2 cellular contexts compared by ENCODE assay signal in genomic region chr1:16704502-16705100, GRCh38. TPM values are rescaled to one million over a fixed set of nuclear protein-coding genes. Genes with fewer than 3 reads are reported as not detected.
"Had no signal": no experiment of that assay in that cellular context is flagged by ENCODE, and none has a peak within 500 bp of the region (broad histone marks: within the 10 kb centered on the region; RNA-seq: fewer than 3 reads in every experiment).

No MANE protein-coding gene starts in this region.

RNA-seq across cellular contexts. Expression of gene RNU1-4, which starts 35.7 kb away (rescaled TPM):
- polyA plus RNA-seq: adrenal gland, aorta had no signal

RNA-seq across cellular contexts. Expression of gene RNU1-3, which starts 37.9 kb away (rescaled TPM):
- polyA plus RNA-seq: adrenal gland, aorta had no signal
